ENCODE assay signal across 8 cellular contexts in the genomic region with DNA sequence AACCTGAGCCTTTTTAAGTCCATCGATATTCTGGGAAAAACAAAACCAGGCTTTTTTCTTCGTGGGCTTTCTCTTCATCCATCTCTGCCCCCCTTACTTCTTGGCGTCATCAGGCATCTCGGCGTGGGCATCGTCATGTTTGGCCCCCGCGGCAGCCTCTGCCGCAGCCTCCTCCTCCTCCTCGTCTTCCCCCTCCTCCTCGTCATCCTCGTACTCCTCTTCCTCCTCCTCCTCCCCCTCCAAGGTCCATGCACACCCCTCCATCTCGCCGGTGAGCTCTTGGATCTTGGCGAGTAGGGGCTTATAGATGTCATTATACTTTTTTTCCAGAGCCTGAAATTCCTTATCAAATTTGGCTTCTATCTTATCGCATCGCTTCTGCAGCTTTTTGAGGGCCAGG. TPM values are rescaled to one million over a fixed set of nuclear protein-coding genes. Genes with fewer than 3 reads are reported as not detected.
DNase-seq lines count a peak whose midpoint lies in the region; ATAC-seq and TF ChIP-seq lines count a peak whose summit lies in the region.

No MANE protein-coding gene starts in this region.

- no peaks in the 10 kb centered on the region for H3K4me1 ChIP-seq in Peyer's patch
- peaks cover 0 to 25% (median 5%) of the 10 kb centered on the region in 4 donors for H3K4me1 ChIP-seq in stomach

- DNase-seq in GM03348 (ENCODE audit: low spot score) (peak; percentile 31), Peyer's patch (no peak), lower leg skin (ENCODE audit: low spot score in 2 of 2) (no peak), stomach (no peak), germinal center (ENCODE audit: low spot score) (no peak), NCI-H2107 treated with DMSO at 0.1 percent for 48 hours (lab: John Stamatoyannopoulos, UW; ENCODE audit: unreplicated experiment) (no peak)
- DNase-seq in central memory CD4-positive, alpha-beta T cell = peak; percentile 9

- H3K9me3 ChIP-seq in Peyer's patch = no peaks in the 10 kb centered on the region
- no peaks in the 10 kb centered on the region for H3K9me3 ChIP-seq in stomach

- H3K4me3 ChIP-seq in Peyer's patch (peak overlapping the region; percentile 49 to 67 (median 58)), lower leg skin (ENCODE audit: low read depth, poor library complexity, severe bottlenecking) (peak overlapping the region; percentile 50), stomach (peak overlapping the region; percentile 51 to 62 (median 57))

- TF ChIP-seq POLR2A in Peyer's patch (IDR thresholded peaks at IDR 0.05) = no peak
- no peak for TF ChIP-seq POLR2A in lower leg skin (IDR thresholded peaks at IDR 0.05)
- no peak for TF ChIP-seq POLR2A in stomach (IDR thresholded peaks at IDR 0.05)

- peak overlapping the region; percentile 37 to 65 (median 54) for H3K27ac ChIP-seq in Peyer's patch
- peak overlapping the region in 4 of 5 donors; percentile 77 to 87 (median 82) for H3K27ac ChIP-seq in stomach

- WGBS in lower leg skin, 2 donors = 49 to 52% methylated on average over 17 of the region's 17 CpGs
- 50 to 60% (median 56%) methylated on average over 17 of the region's 17 CpGs for WGBS in stomach, 5 donors

- H3K27me3 ChIP-seq in Peyer's patch = no peaks in the 10 kb centered on the region
- no peaks in the 10 kb centered on the region for H3K27me3 ChIP-seq in stomach

- intact Hi-C loops in lower leg skin (cut with DNase I; ENCODE audit: low total_unique reads) = no loop called here
- intact Hi-C loops in stomach (cut with DNase I; ENCODE audit: low total_unique reads) = no loop called here

- H3K36me3 ChIP-seq in Peyer's patch (peaks cover 0 to 16% (median 0%) of the 10 kb centered on the region in 3 donors), stomach (peaks cover 0 to 28% (median 23%) of the 10 kb centered on the region in 4 donors)

- no peak for TF ChIP-seq EP300 in stomach (IDR thresholded peaks at IDR 0.05)

- no peak for ATAC-seq in HG03457 (IDR thresholded peaks at IDR 0.05; ENCODE audit: unreplicated experiment)

- no peak for TF ChIP-seq CTCF in Peyer's patch (IDR thresholded peaks at IDR 0.05)
- TF ChIP-seq CTCF in lower leg skin (IDR thresholded peaks at IDR 0.05) = no peak
- no peak for TF ChIP-seq CTCF in stomach (IDR thresholded peaks at IDR 0.05)

RNA-seq across cellular contexts. Expression of a gene that starts 0.5 kb away (rescaled TPM):
- total RNA-seq in Peyer's patch (1 to 10 TPM in 1 of 4 donors, under 1 TPM in 1, not detected in 2; 0.85 to 2.3 TPM), lower leg skin (1 to 10 TPM; 1.2 to 2.0 (median 1.7) TPM), stomach (10 to 100 TPM in 1 of 5 donors, 1 to 10 TPM in 3, not detected in 1; 3.5 to 22.6 (median 7.5) TPM)
- 1 to 10 TPM; 3.1 to 6.3 (median 4.7) TPM for polyA plus RNA-seq in stomach

Comparison
In these comparisons a context has a peak if more than half of its experiments do, and no peak if none do; other contexts are left out.
1. DNase-seq: peak in GM03348 (single experiment) and central memory CD4-positive, alpha-beta T cell (single experiment); none in Peyer's patch (0 of 3), lower leg skin (0 of 2), stomach (single experiment), germinal center (single experiment) and NCI-H2107 treated with DMSO at 0.1 percent for 48 hours (single experiment).
2. Peak in every context shown above with its lines, with median percentiles within 50 percentile points of each other: H3K4me3 ChIP-seq.